19 cellular contexts compared by ENCODE assay signal in genomic region chr3:190855151-190855550, GRCh38. TPM values are rescaled to one million over a fixed set of nuclear protein-coding genes. Genes with fewer than 3 reads are reported as not detected.
DNase-seq lines count a peak whose midpoint lies in the region; FAIRE-seq and TF ChIP-seq lines count a peak whose summit lies in the region.
"Had no signal": no experiment of that assay in that cellular context is flagged by ENCODE, and none has a peak within 500 bp of the region (broad histone marks: within the 10 kb centered on the region; RNA-seq: fewer than 3 reads in every experiment).

No MANE protein-coding gene starts in this region.

- no peak overlapping the region for H4K5ac ChIP-seq in H1 (ENCODE audit: insufficient read length, low read depth, low read length)

- H3K27me3 ChIP-seq in H7 (ENCODE audit: control insufficient read depth, insufficient read depth, low read length) (peaks cover 6% of the 10 kb centered on the region; the same call in 1 of the 2 replicates), H1 (replicated peaks in 1 of 4; ENCODE audit: control insufficient read depth in 3 of 4, extremely low read depth in 1 of 4, insufficient read depth in 3 of 4, low read length in 3 of 4) (peaks cover 1 to 18% (median 10%) of the 10 kb centered on the region in 4 experiments)

- no peak overlapping the region for H2AFZ ChIP-seq in H1 (ENCODE audit: low read length)

- 15% methylated on average over 3 of the region's 3 CpGs; no CpG with 5 or more reads in 1 of the 2 experiments for WGBS in H1 (ENCODE audit: extremely low coverage in 1 of 2, insufficient coverage in 1 of 2, insufficient read length in 1 of 2, insufficient replicate concordance in 2 of 2, low coverage in 1 of 2, low lambda C conversion rate in 2 of 2, missing lambda C conversion rate in 1 of 2), 2 experiments

- H3K4ac ChIP-seq in H1 (replicated peaks; ENCODE audit: insufficient read length, low read depth, low read length), result no peak overlapping the region

- H2BK20ac ChIP-seq in H1 (ENCODE audit: low read length), result no peak overlapping the region

- H3K79me2 ChIP-seq in H1 (ENCODE audit: control insufficient read depth in 1 of 2, insufficient read depth in 2 of 2, low read length in 2 of 2), result no peaks in the 10 kb centered on the region

- no peak for FAIRE-seq in H1 (lab: Jason Lieb, UNC)
- FAIRE-seq: D721Med had no signal

- peak; percentile 8 to 40; a peak in 3 of 4 replicates for TF ChIP-seq RAD21 in H1 (IDR thresholded peaks at IDR 0.05 in 1 of 2, conservative IDR thresholded peaks at IDR 0.05 in 1 of 2; ENCODE audit: low read depth in 2 of 2, low read length in 2 of 2)

- H4K91ac ChIP-seq in H1 (replicated peaks; ENCODE audit: insufficient read length, low read length), result no peak overlapping the region

- no peaks in the 10 kb centered on the region for H3K23me2 ChIP-seq in H1 (ENCODE audit: low read depth, low read length)

- CTCF ChIA-PET in H1 (lab: Charles Lee; ENCODE audit: partially characterized antibody), result interaction anchor here (1.0 to 1.5 kb wide), 6 partner anchors 11 to 154 kb away, joined by 3 to 5 read pairs (median 3); no protein-coding TSS in a partner anchor

- H2AK5ac ChIP-seq in H1 (ENCODE audit: low read depth, low read length), result no peak overlapping the region

- POLR2A ChIA-PET in H1 (lab: Charles Lee; ENCODE audit: partially characterized antibody), result no interaction called here

- TF ChIP-seq CTCF in H1 (IDR thresholded peaks at IDR 0.05; ENCODE audit: control extremely low read depth in 1 of 3, insufficient read depth in 1 of 3, low read depth in 1 of 3, low read length in 3 of 3), result peak in 2 of 3 experiments; percentile 14 to 57; a peak in 2 of 4 replicates

- H3K9ac ChIP-seq in H1 (replicated peaks in 1 of 4; ENCODE audit: extremely low read depth in 1 of 4, low read depth in 3 of 4, low read length in 3 of 4), result no peak overlapping the region

- H3K9me3 ChIP-seq in H1 (ENCODE audit: insufficient read depth in 2 of 2, low read depth in 1 of 2, low read length in 1 of 2), result no peaks in the 10 kb centered on the region

- TF ChIP-seq POLR2A in H1 (IDR thresholded peaks at IDR 0.05; ENCODE audit: control extremely low read depth in 1 of 2, low read depth in 2 of 2, low read length in 2 of 2), result no peak

- H4K8ac ChIP-seq in H1 (ENCODE audit: extremely low read depth, insufficient read depth, low read length), result no peak overlapping the region

- no peaks in the 10 kb centered on the region for H3K79me1 ChIP-seq in H1 (ENCODE audit: low read depth, low read length)

- H3K14ac ChIP-seq in H1 (ENCODE audit: insufficient read length), result no peak overlapping the region

- H2BK5ac ChIP-seq in H1 (ENCODE audit: low read depth, low read length), result no peak overlapping the region

- H3K4me3 ChIP-seq in H7 (ENCODE audit: insufficient read depth, low read depth, low read length) (no peak overlapping the region), H1 (ENCODE audit: extremely low read depth in 1 of 4, insufficient read depth in 2 of 4, low read depth in 3 of 4, low read length in 4 of 4) (no peak overlapping the region)

- no peak overlapping the region for H3K27ac ChIP-seq in H1 (ENCODE audit: low read depth, low read length)

- DNase-seq in ELR (ENCODE audit: low read depth) (peak; percentile 15), H7 (peak; percentile 7), H1 (ENCODE audit: low read depth in 1 of 2, low spot score in 2 of 2) (no peak), iPS-NIHi7 (ENCODE audit: extremely low spot score) (peak; percentile 20), DMS114 treated with DMSO at 0.1 percent for 48 hours (lab: John Stamatoyannopoulos, UW; ENCODE audit: unreplicated experiment) (no peak), HCEC 1CT (no peak)
- DNase-seq in stimulated activated CD4-positive, alpha-beta T cell treated with anti-CD3 and anti-CD28 coated beads, Interleukin-15, amount 100 ng/mL, for 24 hours, result no peak
- DNase-seq: CD8-positive, alpha-beta T cell; DND-41; IMR-90; Kasumi-1; NCI-H1694; NCI-H2107; NCI-H446; NCI-H748 treated with DMSO at 0.1 percent for 48 hours; SHP77 treated with DMSO at 0.1 percent for 48 hours had no signal

- peaks cover 0 to 2% (median 0%) of the 10 kb centered on the region in 4 experiments; a peak in 4 of 7 replicates for H3K4me1 ChIP-seq in H1 (replicated peaks in 1 of 4; ENCODE audit: control insufficient read depth in 3 of 4, insufficient read depth in 4 of 4, low read length in 3 of 4)

- H3K23ac ChIP-seq in H1 (ENCODE audit: insufficient read length), result no peak overlapping the region

- no peak overlapping the region for H3K4me2 ChIP-seq in H1 (ENCODE audit: insufficient read depth in 1 of 2, low read depth in 2 of 2, low read length in 2 of 2)

- H2BK15ac ChIP-seq in H1 (ENCODE audit: low read length), result no peak overlapping the region

- H3K18ac ChIP-seq in H1 (ENCODE audit: extremely low read depth, low read length), result no peak overlapping the region

- TF ChIP-seq EP300 in H1 (IDR thresholded peaks at IDR 0.05; ENCODE audit: borderline replicate concordance in 1 of 2, low read depth in 2 of 2, low read length in 2 of 2), result no peak

- no peak overlapping the region for H2BK120ac ChIP-seq in H1 (replicated peaks; ENCODE audit: low read depth, low read length)

- H3K56ac ChIP-seq in H1 (replicated peaks; ENCODE audit: insufficient read length, low read depth, low read length), result no peak overlapping the region

- H4K20me1 ChIP-seq in H1 (replicated peaks in 1 of 2; ENCODE audit: control insufficient read depth in 1 of 2, insufficient read depth in 2 of 2, low read length in 2 of 2), result no peaks in the 10 kb centered on the region

- no peak overlapping the region for H2BK12ac ChIP-seq in H1 (ENCODE audit: low read depth, low read length)

- no peaks in the 10 kb centered on the region for H3K36me3 ChIP-seq in H7 (replicated peaks; ENCODE audit: control insufficient read depth, insufficient read depth, low read length)
- H3K36me3 ChIP-seq in H1 (ENCODE audit: control insufficient read depth in 2 of 4, insufficient read depth in 4 of 4, low read length in 3 of 4), result no peaks in the 10 kb centered on the region

TF ChIP-seq in H1, 55 proteins besides CTCF, POLR2A, EP300 and RAD21:
- TF ChIP-seq SIX5 (IDR thresholded peaks at IDR 0.05; ENCODE audit: low read depth, low read length) (no peak), FOSL1 (IDR thresholded peaks at IDR 0.05; ENCODE audit: insufficient read depth, low read depth, low read length) (no peak), HDAC6 (IDR thresholded peaks at IDR 0.05; ENCODE audit: low read depth, low read length) (no peak), TEAD4 (IDR thresholded peaks at IDR 0.05; ENCODE audit: low read depth, low read length) (peak; percentile 97), NRF1 (IDR thresholded peaks at IDR 0.05; ENCODE audit: low read depth, low read length) (no peak), POLR2AphosphoS5 (IDR thresholded peaks at IDR 0.05; ENCODE audit: low read depth, low read length) (peak; percentile 89), BRCA1 (IDR thresholded peaks at IDR 0.05; ENCODE audit: low read depth, low read length) (no peak), CEBPB (IDR thresholded peaks at IDR 0.05; ENCODE audit: low read depth, low read length) (no peak), SP1 (IDR thresholded peaks at IDR 0.05; ENCODE audit: low read depth, low read length) (0 out of 2 replicates have a peak, but pooled peaks have one; percentile 44), TCF12 (IDR thresholded peaks at IDR 0.05; ENCODE audit: low read depth, low read length) (0 out of 2 replicates have a peak, but pooled peaks have one; percentile 52)

RNA-seq across cellular contexts. Expression of gene GMNC, which starts 7.3 kb away (rescaled TPM):
- 0.07 TPM in 1 of 2 replicates, not detected in the other for total RNA-seq in H7 (2014; rRNA removed; shearing (Covaris generic))
- 0.24 and 0.50 TPM in 2 replicates for total RNA-seq in H1 (2021; fragmentation: NEBNext Ultra II Directional; extraction: Animal tissue kit (Norgen Biotek cat#: 25700))
- polyA plus RNA-seq in H1 (2011; rRNA removed), result 0.03 and 0.05 TPM in 2 replicates
- polyA plus RNA-seq in H1 (2011; cell fraction: cytosol; rRNA removed), result not detected
- polyA plus RNA-seq in H1 (2011; cell fraction: nucleus; rRNA removed), result not detected
- 0.17 to 0.27 TPM in 2 of 4 replicates, not detected in the others for polyA plus RNA-seq in H1 (2012, experiment 1 of 2)
- polyA plus RNA-seq in H1 (2012, experiment 2 of 2), result not detected
- polyA plus RNA-seq in H1 (2013, experiment 1 of 2), result 0.06 TPM
- 0.09 TPM for polyA plus RNA-seq in H1 (2013, experiment 2 of 2)
- polyA minus RNA-seq in H1 (2011; rRNA and poly(A)+ RNA removed), result 0.22 and 0.27 TPM in 2 replicates
- not detected for polyA minus RNA-seq in H1 (2011; cell fraction: cytosol; rRNA and poly(A)+ RNA removed)
- not detected for polyA minus RNA-seq in H1 (2011; cell fraction: nucleus; rRNA and poly(A)+ RNA removed)
- total RNA-seq: CD8-positive, alpha-beta T cell; H4 had no signal
- polyA plus RNA-seq: BJ had no signal

Comparison
In these comparisons a context has a peak if more than half of its experiments do, and no peak if none do; other contexts are left out.
1. DNase-seq: peak in ELR (single experiment), H7 (single experiment) and iPS-NIHi7 (single experiment); none in H1 (0 of 2), DMS114 treated with DMSO at 0.1 percent for 48 hours (single experiment), stimulated activated CD4-positive, alpha-beta T cell treated with anti-CD3 and anti-CD28 coated beads, Interleukin-15, amount 100 ng/mL, for 24 hours (single experiment) and HCEC 1CT (single experiment).